21 cellular contexts compared by ENCODE assay signal in genomic region chr2:161839931-161840330, GRCh38.
"Had no signal": no experiment of that assay in that cellular context is flagged by ENCODE, and none has a peak within 500 bp of the region (broad histone marks: within the 10 kb centered on the region; RNA-seq: fewer than 3 reads in every experiment).

No MANE protein-coding gene starts in this region.

- ATAC-seq: heart right ventricle; left lung; naive thymus-derived CD4-positive, alpha-beta T cell; stimulated activated naive CD8-positive, alpha-beta T cell treated with anti-CD3 and anti-CD28 coated beads, Interleukin-15, Interleukin-2, amounts not matched to agents 100 U/mL and 50 U/mL, for 24 hours had no signal

- H3K36me3 ChIP-seq: adrenal gland, ascending aorta, brain microvascular endothelial cell, heart right ventricle, left lung, sigmoid colon, upper lobe of left lung had no signal

- H3K4me3 ChIP-seq: adrenal gland, ascending aorta, heart right ventricle, left lung, lung, sigmoid colon, upper lobe of left lung had no signal

- DNase-seq: activated CD4-positive, alpha-beta T cell treated with anti-CD3 and anti-CD28 coated beads for 1 hour; activated gamma-delta T cell treated with Interleukin-2 at 50 U/mL for 16 hours; activated T-cell treated with anti-CD3 and anti-CD28 coated beads, Interleukin-2, amount 50 U/mL, for 1 hour; adrenal gland; brain microvascular endothelial cell; caudate nucleus; effector CD4-positive, alpha-beta T cell; heart right ventricle; left lung; naive thymus-derived CD4-positive, alpha-beta T cell; occipital lobe; retina; sigmoid colon; stimulated activated CD4-positive, alpha-beta T cell treated with anti-CD3 and anti-CD28 coated beads, Interleukin-12 subunit alpha, Interleukin-12 subunit beta, amount 100 ng/mL, for 4 hours; stimulated activated CD4-positive, alpha-beta T cell treated with anti-CD3 and anti-CD28 coated beads, Interleukin-4, amount 100 ng/mL, for 4 hours; stimulated activated naive CD8-positive, alpha-beta T cell treated with anti-CD3 and anti-CD28 coated beads, Interleukin-15, Interleukin-2, amounts not matched to agents 100 U/mL and 50 U/mL, for 24 hours; upper lobe of left lung had no signal

- H3K27ac ChIP-seq: adrenal gland, ascending aorta, brain microvascular endothelial cell, heart right ventricle, left lung, sigmoid colon, upper lobe of left lung had no signal

- H3K27me3 ChIP-seq: adrenal gland, ascending aorta, brain microvascular endothelial cell, left lung, sigmoid colon, upper lobe of left lung had no signal

- H3K9me3 ChIP-seq: sigmoid colon had no signal

- H3K4me1 ChIP-seq: adrenal gland, ascending aorta, heart right ventricle, left lung, sigmoid colon, upper lobe of left lung had no signal

- FAIRE-seq: endometrium, TTC549 had no signal
